13 cellular contexts compared by ENCODE assay signal in genomic region chr14:90405755-90406154, GRCh38. TPM values are rescaled to one million over a fixed set of nuclear protein-coding genes. Genes with fewer than 3 reads are reported as not detected.
A peak's percentile ranks its signal among the peaks of the same experiment; 100 is the strongest.
DNase-seq lines count a peak whose midpoint lies in the region; ATAC-seq lines count a peak whose summit lies in the region.
"Had no signal": no experiment of that assay in that cellular context is flagged by ENCODE, and none has a peak within 500 bp of the region (broad histone marks: within the 10 kb centered on the region; RNA-seq: fewer than 3 reads in every experiment).

No MANE protein-coding gene starts in this region.

- no peaks in the 10 kb centered on the region for H3K9me3 Mint-ChIP-seq in activated T-cell treated with anti-CD3 and anti-CD28 coated beads, Interleukin-2, amount 50 U/mL, for 24 hours
- H3K9me3 Mint-ChIP-seq in activated T-cell treated with anti-CD3 and anti-CD28 coated beads, Interleukin-2, amount 50 U/mL, for 4 hours: no peaks in the 10 kb centered on the region
- H3K9me3 Mint-ChIP-seq in central memory CD8-positive, alpha-beta T cell: no peaks in the 10 kb centered on the region
- H3K9me3 Mint-ChIP-seq in stimulated activated naive B cell treated with anti-CD40 and anti-IgM and Interleukin-4, amounts not matched to agents 10 μg/mL and 1 μg/mL and 100 μg/mL, for 72 hours: no peaks in the 10 kb centered on the region
- H3K9me3 Mint-ChIP-seq: activated CD4-positive, alpha-beta T cell treated with anti-CD3 and anti-CD28 coated beads, Interleukin-2, amount 10 ng/mL, durations not matched to agents 7 days and 5 days had no signal

- H3K27ac Mint-ChIP-seq in activated T-cell treated with anti-CD3 and anti-CD28 coated beads, Interleukin-2, amount 50 U/mL, for 24 hours: peak overlapping the region; percentile 76
- peak overlapping the region; percentile 67 for H3K27ac Mint-ChIP-seq in central memory CD8-positive, alpha-beta T cell (ENCODE audit: low read depth)
- H3K27ac Mint-ChIP-seq in stimulated activated naive B cell treated with anti-CD40 and anti-IgM and Interleukin-4, amounts not matched to agents 10 μg/mL and 1 μg/mL and 100 μg/mL, for 72 hours: peak overlapping the region; percentile 75

- no peaks in the 10 kb centered on the region for H3K27me3 Mint-ChIP-seq in activated T-cell treated with anti-CD3 and anti-CD28 coated beads, Interleukin-2, amount 50 U/mL, for 24 hours
- H3K27me3 Mint-ChIP-seq in activated T-cell treated with anti-CD3 and anti-CD28 coated beads, Interleukin-2, amount 50 U/mL, for 4 hours (ENCODE audit: low read depth): no peaks in the 10 kb centered on the region
- H3K27me3 Mint-ChIP-seq in central memory CD8-positive, alpha-beta T cell: no peaks in the 10 kb centered on the region
- no peaks in the 10 kb centered on the region for H3K27me3 Mint-ChIP-seq in stimulated activated naive B cell treated with anti-CD40 and anti-IgM and Interleukin-4, amounts not matched to agents 10 μg/mL and 1 μg/mL and 100 μg/mL, for 72 hours
- H3K27me3 Mint-ChIP-seq: activated CD4-positive, alpha-beta T cell treated with anti-CD3 and anti-CD28 coated beads, Interleukin-2, amount 10 ng/mL, durations not matched to agents 7 days and 5 days had no signal

- H3K4me1 Mint-ChIP-seq in activated T-cell treated with anti-CD3 and anti-CD28 coated beads, Interleukin-2, amount 50 U/mL, for 24 hours (ENCODE audit: low read depth): peaks cover 75% of the 10 kb centered on the region
- H3K4me1 Mint-ChIP-seq in activated T-cell treated with anti-CD3 and anti-CD28 coated beads, Interleukin-2, amount 50 U/mL, for 4 hours (ENCODE audit: low read depth): peaks cover 53% of the 10 kb centered on the region
- peaks cover 63% of the 10 kb centered on the region for H3K4me1 Mint-ChIP-seq in central memory CD8-positive, alpha-beta T cell
- peaks cover 9 to 41% of the 10 kb centered on the region in 2 donors for H3K4me1 Mint-ChIP-seq in stimulated activated naive B cell treated with anti-CD40 and anti-IgM and Interleukin-4, amounts not matched to agents 10 μg/mL and 1 μg/mL and 100 μg/mL, for 72 hours

- no peak for DNase-seq in activated T-cell treated with anti-CD3 and anti-CD28 coated beads, Interleukin-2, amount 50 U/mL, for 24 hours
- no peak for DNase-seq in activated T-cell treated with anti-CD3 and anti-CD28 coated beads, Interleukin-2, amount 50 U/mL, for 4 hours
- peak; percentile 33 for DNase-seq in NCI-H345 (lab: John Stamatoyannopoulos, UW)
- DNase-seq in central memory CD8-positive, alpha-beta T cell (ENCODE audit: low spot score in 2 of 2): no peak
- no peak for DNase-seq in stimulated activated naive B cell treated with anti-CD40 and anti-IgM and Interleukin-4, amounts not matched to agents 10 μg/mL and 1 μg/mL and 100 μg/mL, for 72 hours
- DNase-seq in mucosa of gallbladder (ENCODE audit: low spot score): no peak
- no peak for DNase-seq in posterior vena cava (ENCODE audit: low spot score)
- DNase-seq in dermis blood vessel endothelial cell: no peak
- DNase-seq: activated CD4-positive, alpha-beta T cell treated with anti-CD3 and anti-CD28 coated beads, Interleukin-2, amount 10 ng/mL, durations not matched to agents 7 days and 5 days; EL; Karpas-422; left colon had no signal

- peaks cover 75% of the 10 kb centered on the region for H3K36me3 Mint-ChIP-seq in activated T-cell treated with anti-CD3 and anti-CD28 coated beads, Interleukin-2, amount 50 U/mL, for 24 hours (ENCODE audit: low read depth)
- peaks cover 53% of the 10 kb centered on the region for H3K36me3 Mint-ChIP-seq in activated T-cell treated with anti-CD3 and anti-CD28 coated beads, Interleukin-2, amount 50 U/mL, for 4 hours (ENCODE audit: insufficient read depth)
- peaks cover 81% of the 10 kb centered on the region for H3K36me3 Mint-ChIP-seq in central memory CD8-positive, alpha-beta T cell (ENCODE audit: insufficient read depth)
- peaks cover 51 to 64% of the 10 kb centered on the region in 2 donors for H3K36me3 Mint-ChIP-seq in stimulated activated naive B cell treated with anti-CD40 and anti-IgM and Interleukin-4, amounts not matched to agents 10 μg/mL and 1 μg/mL and 100 μg/mL, for 72 hours

- ATAC-seq in activated T-cell treated with anti-CD3 and anti-CD28 coated beads, Interleukin-2, amount 50 U/mL, for 4 hours: no peak
- no peak for ATAC-seq in central memory CD8-positive, alpha-beta T cell (replicated peaks; ENCODE audit: extremely low read depth, poor library complexity, severe bottlenecking)
- no peak for ATAC-seq in stimulated activated naive B cell treated with anti-CD40 and anti-IgM and Interleukin-4, amounts not matched to agents 10 μg/mL and 1 μg/mL and 100 μg/mL, for 72 hours (replicated peaks)
- ATAC-seq: HCT116 had no signal

- H3K4me3 Mint-ChIP-seq in activated T-cell treated with anti-CD3 and anti-CD28 coated beads, Interleukin-2, amount 50 U/mL, for 24 hours: no peak overlapping the region
- H3K4me3 Mint-ChIP-seq in activated T-cell treated with anti-CD3 and anti-CD28 coated beads, Interleukin-2, amount 50 U/mL, for 4 hours: no peak overlapping the region
- no peak overlapping the region for H3K4me3 Mint-ChIP-seq in central memory CD8-positive, alpha-beta T cell
- no peak overlapping the region for H3K4me3 Mint-ChIP-seq in stimulated activated naive B cell treated with anti-CD40 and anti-IgM and Interleukin-4, amounts not matched to agents 10 μg/mL and 1 μg/mL and 100 μg/mL, for 72 hours
- H3K4me3 Mint-ChIP-seq: activated CD4-positive, alpha-beta T cell treated with anti-CD3 and anti-CD28 coated beads, Interleukin-2, amount 10 ng/mL, durations not matched to agents 7 days and 5 days had no signal

- intact Hi-C loops in posterior vena cava (cut with DNase I): no loop called here

RNA-seq across cellular contexts. Expression of gene CALM1, which starts 8.9 kb away (rescaled TPM):
- 100 to 1,000 TPM; 406 to 439 (median 417) TPM for total RNA-seq in activated T-cell treated with anti-CD3 and anti-CD28 coated beads, Interleukin-2, amount 50 U/mL, for 4 hours
- 713 TPM for total RNA-seq in mucosa of gallbladder
- 100 to 1,000 TPM; 662 to 764 TPM for total RNA-seq in posterior vena cava
- 551 and 736 TPM in 2 replicates for total RNA-seq in dermis blood vessel endothelial cell
